ENCODE assay signal across 1 cellular context in genomic region chr3:183122257-183122932, GRCh38.
A peak's percentile ranks its signal among the peaks of the same experiment; 100 is the strongest.
TF ChIP-seq lines count a peak whose summit lies in the region.

No MANE protein-coding gene starts in this region.

TF ChIP-seq in K562, 482 proteins besides CTCF, POLR2A, EP300 and RAD21:
- peak; percentile 58; the same call in 1 of the 2 replicates for TF ChIP-seq SMC3 (conservative IDR thresholded peaks at IDR 0.05; ENCODE audit: insufficient read depth, low read depth, low read length)
- no peak for TF ChIP-seq NR2C1 (IDR thresholded peaks at IDR 0.05)
- no peak for TF ChIP-seq NR2C1 (tag; IDR thresholded peaks at IDR 0.05)
- TF ChIP-seq ZBTB33 (CRISPR knock-in tag; IDR thresholded peaks at IDR 0.05) = 0 out of 2 replicates have a peak, but pooled peaks have one; percentile 22
- peak; percentile 89 for TF ChIP-seq DEAF1 (CRISPR knock-in tag; IDR thresholded peaks at IDR 0.05)
- no peak for TF ChIP-seq MIER1 (IDR thresholded peaks at IDR 0.05; ENCODE audit: low read depth)
- 0 out of 2 replicates have a peak, but pooled peaks have one; percentile 26 for TF ChIP-seq FOSL1 (tag; conservative IDR thresholded peaks at IDR 0.05)
- no peak for TF ChIP-seq MYNN (IDR thresholded peaks at IDR 0.05)
- TF ChIP-seq MYNN (CRISPR knock-in tag; IDR thresholded peaks at IDR 0.05) = no peak
- no peak for TF ChIP-seq GATA2 (CRISPR knock-in tag; IDR thresholded peaks at IDR 0.05)
- TF ChIP-seq CCAR2 (IDR thresholded peaks at IDR 0.05; ENCODE audit: low read depth, low read length) = no peak
